ENCODE assay signal across 1 cellular context in the genomic region with DNA sequence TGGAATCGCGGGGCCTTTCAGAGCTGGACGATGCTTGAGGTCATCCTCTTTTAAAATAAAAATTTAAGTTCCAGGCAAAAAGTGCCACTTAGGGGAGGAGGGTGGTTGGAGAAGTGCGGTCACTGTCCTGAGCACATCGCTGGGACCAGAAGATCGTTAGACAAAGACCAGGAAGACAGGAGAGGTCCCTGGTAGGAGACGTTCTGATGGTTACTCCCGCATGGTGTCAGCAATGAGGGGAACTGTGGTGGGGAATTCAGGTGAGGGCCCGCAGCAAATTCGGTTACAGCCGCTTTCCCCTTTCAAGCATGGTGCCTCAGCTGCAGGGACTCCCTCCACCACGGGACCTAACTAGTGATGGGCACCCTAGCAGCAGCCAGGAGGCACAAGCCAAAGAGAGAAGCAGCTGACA.
TF ChIP-seq lines count a peak whose summit lies in the region.

No MANE protein-coding gene starts in this region.

TF ChIP-seq in H1, 55 proteins besides CTCF, POLR2A, EP300 and RAD21:
- TF ChIP-seq EZH2 (IDR thresholded peaks at IDR 0.05; ENCODE audit: low read depth, low read length, severe bottlenecking) (no peak), MAFK (IDR thresholded peaks at IDR 0.05; ENCODE audit: low read depth, low read length) (no peak), TAF1 (IDR thresholded peaks at IDR 0.05; ENCODE audit: low read depth, low read length) (no peak)
- TF ChIP-seq, protein P1, sequence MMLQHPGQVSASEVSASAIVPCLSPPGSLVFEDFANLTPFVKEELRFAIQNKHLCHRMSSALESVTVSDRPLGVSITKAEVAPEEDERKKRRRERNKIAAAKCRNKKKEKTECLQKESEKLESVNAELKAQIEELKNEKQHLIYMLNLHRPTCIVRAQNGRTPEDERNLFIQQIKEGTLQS (IDR thresholded peaks at IDR 0.05; ENCODE audit: insufficient read depth, low read depth, low read length): no peak
